Comparison of ENCODE assay signal across 23 cellular contexts in the genomic region with DNA sequence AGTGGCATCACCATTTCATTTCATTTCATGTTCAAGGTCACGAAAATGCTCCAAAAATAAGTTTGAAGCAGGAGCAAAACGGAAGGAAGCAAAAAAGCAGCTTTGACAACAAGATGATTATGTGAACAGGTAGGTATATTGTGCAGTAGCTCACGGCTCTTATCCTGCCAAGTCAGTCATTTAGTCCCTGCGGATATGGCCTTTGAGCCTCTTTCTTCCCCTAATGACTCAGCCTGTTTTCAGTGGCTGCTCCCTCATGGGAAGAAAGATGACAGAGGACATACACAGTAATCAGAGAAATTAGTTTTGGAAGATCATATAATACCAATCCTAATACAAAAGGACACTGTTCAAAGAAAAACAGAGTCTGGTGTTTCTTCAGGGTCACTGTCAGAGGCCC.
"Had no signal": no experiment of that assay in that cellular context is flagged by ENCODE, and none has a peak within 500 bp of the region (broad histone marks: within the 10 kb centered on the region; RNA-seq: fewer than 3 reads in every experiment).

No MANE protein-coding gene starts in this region.

- H3K9ac ChIP-seq: neural progenitor cell had no signal

- H3K27ac Mint-ChIP-seq: activated naive CD4-positive, alpha-beta T cell treated with anti-CD3 and anti-CD28 coated beads, Interleukin-2, amount 50 U/mL, for 72 hours; activated T-helper 1 cell treated with anti-CD3 and anti-CD28 coated beads, Interleukin-12 subunit alpha, Interleukin-12 subunit beta, Interleukin-2, Interleukin-4 antibody, amounts not matched to agents 30 ng/mL and 10 ng/mL and 1 ng/mL, durations not matched to agents 14 hours and 24 hours and 36 hours; memory B cell; naive thymus-derived CD4-positive, alpha-beta T cell; neural progenitor cell; stimulated activated naive CD8-positive, alpha-beta T cell treated with anti-CD3 and anti-CD28 coated beads, Interleukin-15, amount 100 ng/mL, for 72 hours; type B pancreatic cell had no signal

- H3K4me2 ChIP-seq: neural progenitor cell had no signal

- H3K9me3 Mint-ChIP-seq: activated naive CD4-positive, alpha-beta T cell treated with anti-CD3 and anti-CD28 coated beads, Interleukin-2, amount 50 U/mL, for 72 hours; activated T-helper 1 cell treated with anti-CD3 and anti-CD28 coated beads, Interleukin-12 subunit alpha, Interleukin-12 subunit beta, Interleukin-2, Interleukin-4 antibody, amounts not matched to agents 30 ng/mL and 10 ng/mL and 1 ng/mL, durations not matched to agents 14 hours and 24 hours and 36 hours; memory B cell; naive thymus-derived CD4-positive, alpha-beta T cell; stimulated activated naive CD8-positive, alpha-beta T cell treated with anti-CD3 and anti-CD28 coated beads, Interleukin-15, amount 100 ng/mL, for 72 hours; type B pancreatic cell had no signal

- H3K4me3 ChIP-seq: dorsolateral prefrontal cortex, left ventricle myocardium inferior, neural progenitor cell, prostate gland, skin epidermis, suprapubic skin had no signal

- H3K36me3 ChIP-seq: left ventricle myocardium inferior, neural progenitor cell, prostate gland, suprapubic skin, WERI-Rb-1 had no signal

- H3K36me3 Mint-ChIP-seq: activated naive CD4-positive, alpha-beta T cell treated with anti-CD3 and anti-CD28 coated beads, Interleukin-2, amount 50 U/mL, for 72 hours; memory B cell; naive thymus-derived CD4-positive, alpha-beta T cell; neural progenitor cell; type B pancreatic cell had no signal

- H3K4me1 ChIP-seq: left ventricle myocardium inferior, prostate gland, suprapubic skin had no signal

- H3K4me3 Mint-ChIP-seq: activated T-helper 1 cell treated with anti-CD3 and anti-CD28 coated beads, Interleukin-12 subunit alpha, Interleukin-12 subunit beta, Interleukin-2, Interleukin-4 antibody, amounts not matched to agents 30 ng/mL and 10 ng/mL and 1 ng/mL, durations not matched to agents 14 hours and 24 hours and 36 hours; memory B cell; naive thymus-derived CD4-positive, alpha-beta T cell; neural progenitor cell; stimulated activated naive CD8-positive, alpha-beta T cell treated with anti-CD3 and anti-CD28 coated beads, Interleukin-15, amount 100 ng/mL, for 72 hours; type B pancreatic cell had no signal

- H3K27ac ChIP-seq: dorsolateral prefrontal cortex, left ventricle myocardium inferior, neural progenitor cell, prostate gland, skin epidermis, suprapubic skin, WERI-Rb-1 had no signal

- H3K9me3 ChIP-seq: prostate gland, suprapubic skin had no signal

- ATAC-seq: activated naive CD4-positive, alpha-beta T cell treated with anti-CD3 and anti-CD28 coated beads, Interleukin-2, amount 50 U/mL, for 72 hours; naive thymus-derived CD4-positive, alpha-beta T cell; right cardiac atrium; stimulated activated naive CD8-positive, alpha-beta T cell treated with anti-CD3 and anti-CD28 coated beads, Interleukin-15, amount 100 ng/mL, for 72 hours had no signal

- H2AFZ ChIP-seq: neural progenitor cell had no signal

- DNase-seq: activated CD4-positive, alpha-beta T cell treated with anti-CD3 and anti-CD28 coated beads for 1 hour; activated CD4-positive, alpha-beta T cell treated with anti-CD3 and anti-CD28 coated beads, Interleukin-2, amount 50 U/mL, for 4 hours; activated gamma-delta T cell treated with Interleukin-2 at 50 U/mL for 16 hours; activated T-cell treated with anti-CD3 and anti-CD28 coated beads for 4 hours; dorsolateral prefrontal cortex; erythroblast; foreskin melanocyte; kidney; left ventricle myocardium inferior; naive thymus-derived CD4-positive, alpha-beta T cell; right cardiac atrium; stimulated activated CD4-positive, alpha-beta T cell treated with anti-CD3 and anti-CD28 coated beads, Interleukin-15, amount 100 ng/mL, for 24 hours; stimulated activated CD4-positive, alpha-beta T cell treated with anti-CD3 and anti-CD28 coated beads, Interleukin-2, amount 100 ng/mL, for 48 hours; stimulated activated naive CD8-positive, alpha-beta T cell treated with anti-CD3 and anti-CD28 coated beads, Interleukin-15, amount 100 ng/mL, for 72 hours; WERI-Rb-1 had no signal

- H3K27me3 Mint-ChIP-seq: naive thymus-derived CD4-positive, alpha-beta T cell; stimulated activated naive CD8-positive, alpha-beta T cell treated with anti-CD3 and anti-CD28 coated beads, Interleukin-15, amount 100 ng/mL, for 72 hours had no signal

- H3K4me1 Mint-ChIP-seq: memory B cell; naive thymus-derived CD4-positive, alpha-beta T cell; stimulated activated naive CD8-positive, alpha-beta T cell treated with anti-CD3 and anti-CD28 coated beads, Interleukin-15, amount 100 ng/mL, for 72 hours had no signal

- H3K27me3 ChIP-seq: dorsolateral prefrontal cortex, neural progenitor cell, suprapubic skin had no signal
